8 cellular contexts compared by ENCODE assay signal in the genomic region with DNA sequence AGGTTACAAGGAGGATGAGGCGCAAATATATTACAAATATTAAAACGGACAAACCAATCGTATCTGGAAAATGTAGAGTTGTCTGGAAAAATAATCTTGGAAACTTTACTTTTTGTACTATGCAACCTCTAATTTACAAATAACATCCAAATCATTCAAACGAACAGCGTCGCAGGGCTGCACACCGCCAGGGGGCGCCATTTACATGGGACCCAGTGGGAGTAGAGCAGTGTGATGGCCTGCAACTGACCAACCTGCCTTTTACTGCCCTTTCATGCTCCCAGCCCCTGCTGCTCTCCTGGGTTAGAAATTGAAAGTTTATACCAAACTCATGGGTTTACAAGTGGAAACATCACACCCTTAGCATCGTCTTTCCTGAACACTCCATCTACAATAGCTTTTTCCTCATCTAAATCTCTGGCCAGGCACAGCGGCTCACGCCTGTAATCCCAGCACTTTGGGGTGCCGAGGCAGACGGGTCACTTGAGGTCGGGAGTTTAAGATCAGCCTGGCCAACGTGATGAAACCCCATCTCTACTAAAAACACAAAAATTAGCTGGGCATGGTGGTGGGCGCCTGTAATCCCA. TPM values are rescaled to one million over a fixed set of nuclear protein-coding genes. Genes with fewer than 3 reads are reported as not detected.
A peak's percentile ranks its signal among the peaks of the same experiment; 100 is the strongest.
DNase-seq lines count a peak whose midpoint lies in the region; ATAC-seq and TF ChIP-seq lines count a peak whose summit lies in the region.

No MANE protein-coding gene starts in this region.

- peak; percentile 51 for DNase-seq in SIG-M5 treated with dmso at 0.1 percent for 504 hours (lab: John Stamatoyannopoulos, UW; ENCODE audit: unreplicated experiment)
- no peak for DNase-seq in SIG-M5 (lab: John Stamatoyannopoulos, UW)
- DNase-seq in NCI-H2107 treated with DMSO at 0.1 percent for 48 hours (lab: John Stamatoyannopoulos, UW; ENCODE audit: unreplicated experiment), result peak; percentile 34
- peak; percentile 65 for DNase-seq in activated CD4-positive, alpha-beta T cell treated with anti-CD3 and anti-CD28 coated beads, Interleukin-2, amount 10 ng/mL, durations not matched to agents 7 days and 5 days
- DNase-seq in effector memory CD8-positive, alpha-beta T cell, result peak; percentile 32 to 44 (median 38)

- no peak overlapping the region for H2AFZ ChIP-seq in neural cell (ENCODE audit: low read depth, low read length)

- no peaks in the 10 kb centered on the region for H3K9me2 ChIP-seq in neural cell (ENCODE audit: insufficient read depth, low read length)

- no peak for ATAC-seq in effector memory CD8-positive, alpha-beta T cell (replicated peaks)
- ATAC-seq in HG02623 (IDR thresholded peaks at IDR 0.05; ENCODE audit: unreplicated experiment) (no peak), esophagus mucosa (no peak)

- no peaks in the 10 kb centered on the region for H4K20me1 ChIP-seq in neural cell (ENCODE audit: insufficient read depth)

- H3K36me3 Mint-ChIP-seq in activated CD4-positive, alpha-beta T cell treated with anti-CD3 and anti-CD28 coated beads, Interleukin-2, amount 10 ng/mL, durations not matched to agents 7 days and 5 days (ENCODE audit: low read depth), result peaks cover 29% of the 10 kb centered on the region
- H3K36me3 Mint-ChIP-seq in effector memory CD8-positive, alpha-beta T cell (ENCODE audit: insufficient read depth), result peaks cover 32% of the 10 kb centered on the region

- peak overlapping the region; percentile 54 for H3K27ac Mint-ChIP-seq in activated CD4-positive, alpha-beta T cell treated with anti-CD3 and anti-CD28 coated beads, Interleukin-2, amount 10 ng/mL, durations not matched to agents 7 days and 5 days
- H3K27ac Mint-ChIP-seq in effector memory CD8-positive, alpha-beta T cell, result peak overlapping the region; percentile 71 to 97

- H3K27me3 Mint-ChIP-seq in activated CD4-positive, alpha-beta T cell treated with anti-CD3 and anti-CD28 coated beads, Interleukin-2, amount 10 ng/mL, durations not matched to agents 7 days and 5 days, result no peaks in the 10 kb centered on the region
- H3K27me3 Mint-ChIP-seq in effector memory CD8-positive, alpha-beta T cell, result no peaks in the 10 kb centered on the region

- TF ChIP-seq EP300 in neural cell (conservative IDR thresholded peaks at IDR 0.05; ENCODE audit: poor library complexity, severe bottlenecking), result no peak

- H3K4me2 ChIP-seq in neural cell (ENCODE audit: low read length), result no peak overlapping the region

- no peaks in the 10 kb centered on the region for H3F3A ChIP-seq in neural cell (ENCODE audit: insufficient read depth, low read length, poor library complexity, severe bottlenecking)

- peak; percentile 56 for TF ChIP-seq CTCF in neural cell (IDR thresholded peaks at IDR 0.05; ENCODE audit: poor library complexity, severe bottlenecking)

- POLR2A ChIA-PET in activated CD4-positive, alpha-beta T cell treated with anti-CD3 and anti-CD28 coated beads, Interleukin-2, amount 10 ng/mL, durations not matched to agents 7 days and 5 days (lab: Charles Lee), result interaction anchor here (1.0 kb wide), 1 partner anchor 88 kb away, joined by 3 read pairs; no protein-coding TSS in a partner anchor

- no peak overlapping the region for H3K9ac ChIP-seq in neural cell (ENCODE audit: low read length)

- no peak overlapping the region for H3K4me3 Mint-ChIP-seq in activated CD4-positive, alpha-beta T cell treated with anti-CD3 and anti-CD28 coated beads, Interleukin-2, amount 10 ng/mL, durations not matched to agents 7 days and 5 days
- H3K4me3 Mint-ChIP-seq in effector memory CD8-positive, alpha-beta T cell, result peak overlapping the region in 1 of 2 donors; percentile 55

- H3K4me3 ChIP-seq in neural cell (ENCODE audit: low read length), result no peak overlapping the region

- H3K9me3 ChIP-seq in neural cell (ENCODE audit: low read length), result no peaks in the 10 kb centered on the region

- CTCF ChIA-PET in activated CD4-positive, alpha-beta T cell treated with anti-CD3 and anti-CD28 coated beads, Interleukin-2, amount 10 ng/mL, durations not matched to agents 7 days and 5 days (lab: Charles Lee), result interaction anchor here (0.9 to 6.6 kb wide), 7 partner anchors 8 to 86 kb away, joined by 3 to 84 read pairs (median 4); no protein-coding TSS in a partner anchor

- no peaks in the 10 kb centered on the region for H3K36me3 ChIP-seq in neural cell (ENCODE audit: insufficient read depth, low read length)

- peak; percentile 52 for TF ChIP-seq RAD21 in neural cell (conservative IDR thresholded peaks at IDR 0.05)

- H3K79me2 ChIP-seq in neural cell (replicated peaks; ENCODE audit: insufficient read depth, low read length), result peaks cover 13% of the 10 kb centered on the region

- H3K27me3 ChIP-seq in neural cell (ENCODE audit: insufficient read depth, low read depth, low read length), result no peaks in the 10 kb centered on the region

- no peak overlapping the region for H3K27ac ChIP-seq in neural cell (ENCODE audit: low read length)

- H3K4me1 Mint-ChIP-seq in activated CD4-positive, alpha-beta T cell treated with anti-CD3 and anti-CD28 coated beads, Interleukin-2, amount 10 ng/mL, durations not matched to agents 7 days and 5 days, result peaks cover 65% of the 10 kb centered on the region
- H3K4me1 Mint-ChIP-seq in effector memory CD8-positive, alpha-beta T cell (ENCODE audit: low read depth in 2 of 2), result peaks cover 50 to 68% of the 10 kb centered on the region in 2 donors

- H3K9me3 Mint-ChIP-seq in activated CD4-positive, alpha-beta T cell treated with anti-CD3 and anti-CD28 coated beads, Interleukin-2, amount 10 ng/mL, durations not matched to agents 7 days and 5 days, result no peaks in the 10 kb centered on the region
- no peaks in the 10 kb centered on the region for H3K9me3 Mint-ChIP-seq in effector memory CD8-positive, alpha-beta T cell

TF ChIP-seq in neural cell, 6 proteins besides CTCF, POLR2A, EP300 and RAD21:
- TF ChIP-seq SMC3 (conservative IDR thresholded peaks at IDR 0.05; ENCODE audit: poor library complexity), result peak; percentile 61
- no peak for TF ChIP-seq TAF1 (IDR thresholded peaks at IDR 0.05; ENCODE audit: low read depth)
- no peak for TF ChIP-seq EZH2 (IDR thresholded peaks at IDR 0.05; ENCODE audit: borderline replicate concordance, insufficient read depth, low read length, poor library complexity, severe bottlenecking)
- no peak for TF ChIP-seq POLR2AphosphoS5 (IDR thresholded peaks at IDR 0.05)
- TF ChIP-seq MXI1 (conservative IDR thresholded peaks at IDR 0.05; ENCODE audit: poor library complexity, severe bottlenecking), result no peak
- TF ChIP-seq REST (IDR thresholded peaks at IDR 0.05; ENCODE audit: borderline replicate concordance), result no peak

RNA-seq across cellular contexts. Expression of gene PITPNC1, which starts 10.0 kb away (rescaled TPM):
- 10 to 100 TPM; 57.0 to 67.1 TPM for total RNA-seq in activated CD4-positive, alpha-beta T cell treated with anti-CD3 and anti-CD28 coated beads, Interleukin-2, amount 10 ng/mL, durations not matched to agents 7 days and 5 days
- 15.3 and 18.8 TPM in 2 replicates for polyA plus RNA-seq in neural cell
- 48.5 and 50.4 TPM in 2 replicates for polyA minus RNA-seq in neural cell
- 16.0 TPM for total RNA-seq in esophagus mucosa

RNA-seq across cellular contexts. Expression of gene PSMD12, which starts 20.7 kb away (rescaled TPM):
- total RNA-seq in activated CD4-positive, alpha-beta T cell treated with anti-CD3 and anti-CD28 coated beads, Interleukin-2, amount 10 ng/mL, durations not matched to agents 7 days and 5 days, result 10 to 100 TPM; 42.4 to 47.5 TPM
- 16.7 and 24.1 TPM in 2 replicates for polyA plus RNA-seq in neural cell
- 45.8 and 52.7 TPM in 2 replicates for polyA minus RNA-seq in neural cell
- total RNA-seq in esophagus mucosa, result 40.3 TPM
